ENCODE assay signal across 1 cellular context in the genomic region with DNA sequence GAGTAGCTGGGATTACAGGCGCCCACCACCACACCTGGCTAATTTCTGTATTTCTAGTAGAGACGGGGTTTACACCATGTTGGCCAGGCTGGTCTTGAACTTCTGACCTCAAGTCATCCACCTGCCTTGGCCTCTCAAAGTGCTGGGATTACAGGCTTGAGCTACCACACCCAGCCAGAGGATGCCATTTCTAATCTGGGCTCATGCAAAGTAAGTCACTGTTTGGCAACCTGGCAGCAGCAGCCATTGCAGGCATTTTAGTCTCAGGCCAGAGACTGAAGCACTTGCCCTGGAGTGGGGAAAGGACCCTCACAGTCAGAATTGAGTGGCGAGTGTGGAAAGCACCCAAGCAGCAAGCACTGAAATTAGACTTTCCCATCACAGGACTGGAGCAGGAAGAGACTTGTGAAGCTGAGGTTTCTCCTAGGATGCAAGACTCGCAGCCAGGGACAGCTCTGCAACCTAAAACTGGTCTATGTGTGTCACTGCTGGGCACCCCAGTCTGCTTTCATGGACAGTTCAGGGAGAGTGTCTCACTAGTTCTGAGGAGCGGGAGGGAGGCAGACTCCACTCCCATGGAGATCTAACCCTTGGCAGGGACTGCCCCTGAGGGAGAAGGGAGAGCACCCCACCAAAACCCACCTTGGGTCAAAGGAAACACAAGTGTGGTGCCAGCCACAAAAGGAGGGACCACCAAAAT.
TF ChIP-seq lines count a peak whose summit lies in the region.

No MANE protein-coding gene starts in this region.

TF ChIP-seq in K562, 482 proteins besides CTCF, POLR2A, EP300 and RAD21 (continued from another document):
- TF ChIP-seq, protein P1, sequence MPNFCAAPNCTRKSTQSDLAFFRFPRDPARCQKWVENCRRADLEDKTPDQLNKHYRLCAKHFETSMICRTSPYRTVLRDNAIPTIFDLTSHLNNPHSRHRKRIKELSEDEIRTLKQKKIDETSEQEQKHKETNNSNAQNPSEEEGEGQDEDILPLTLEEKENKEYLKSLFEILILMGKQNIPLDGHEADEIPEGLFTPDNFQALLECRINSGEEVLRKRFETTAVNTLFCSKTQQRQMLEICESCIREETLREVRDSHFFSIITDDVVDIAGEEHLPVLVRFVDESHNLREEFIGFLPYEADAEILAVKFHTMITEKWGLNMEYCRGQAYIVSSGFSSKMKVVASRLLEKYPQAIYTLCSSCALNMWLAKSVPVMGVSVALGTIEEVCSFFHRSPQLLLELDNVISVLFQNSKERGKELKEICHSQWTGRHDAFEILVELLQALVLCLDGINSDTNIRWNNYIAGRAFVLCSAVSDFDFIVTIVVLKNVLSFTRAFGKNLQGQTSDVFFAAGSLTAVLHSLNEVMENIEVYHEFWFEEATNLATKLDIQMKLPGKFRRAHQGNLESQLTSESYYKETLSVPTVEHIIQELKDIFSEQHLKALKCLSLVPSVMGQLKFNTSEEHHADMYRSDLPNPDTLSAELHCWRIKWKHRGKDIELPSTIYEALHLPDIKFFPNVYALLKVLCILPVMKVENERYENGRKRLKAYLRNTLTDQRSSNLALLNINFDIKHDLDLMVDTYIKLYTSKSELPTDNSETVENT (CRISPR knock-in tag; IDR thresholded peaks at IDR 0.05) = no peak
- TF ChIP-seq SMARCB1 (IDR thresholded peaks at IDR 0.05; ENCODE audit: insufficient read length, low read depth) = no peak
- TF ChIP-seq ZNF644 (tag; IDR thresholded peaks at IDR 0.05; ENCODE audit: low read depth) = no peak
- TF ChIP-seq, protein P2, sequence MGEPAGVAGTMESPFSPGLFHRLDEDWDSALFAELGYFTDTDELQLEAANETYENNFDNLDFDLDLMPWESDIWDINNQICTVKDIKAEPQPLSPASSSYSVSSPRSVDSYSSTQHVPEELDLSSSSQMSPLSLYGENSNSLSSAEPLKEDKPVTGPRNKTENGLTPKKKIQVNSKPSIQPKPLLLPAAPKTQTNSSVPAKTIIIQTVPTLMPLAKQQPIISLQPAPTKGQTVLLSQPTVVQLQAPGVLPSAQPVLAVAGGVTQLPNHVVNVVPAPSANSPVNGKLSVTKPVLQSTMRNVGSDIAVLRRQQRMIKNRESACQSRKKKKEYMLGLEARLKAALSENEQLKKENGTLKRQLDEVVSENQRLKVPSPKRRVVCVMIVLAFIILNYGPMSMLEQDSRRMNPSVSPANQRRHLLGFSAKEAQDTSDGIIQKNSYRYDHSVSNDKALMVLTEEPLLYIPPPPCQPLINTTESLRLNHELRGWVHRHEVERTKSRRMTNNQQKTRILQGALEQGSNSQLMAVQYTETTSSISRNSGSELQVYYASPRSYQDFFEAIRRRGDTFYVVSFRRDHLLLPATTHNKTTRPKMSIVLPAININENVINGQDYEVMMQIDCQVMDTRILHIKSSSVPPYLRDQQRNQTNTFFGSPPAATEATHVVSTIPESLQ (CRISPR knock-in tag; IDR thresholded peaks at IDR 0.05) = no peak
- no peak for TF ChIP-seq EGR1 (conservative IDR thresholded peaks at IDR 0.05)
- TF ChIP-seq ZNF232 (CRISPR knock-in tag; IDR thresholded peaks at IDR 0.05) = no peak
- TF ChIP-seq POLR3G (IDR thresholded peaks at IDR 0.05; ENCODE audit: extremely low read depth, insufficient read length, insufficient replicate concordance) = no peak
- TF ChIP-seq ZBTB17 (CRISPR knock-in tag; IDR thresholded peaks at IDR 0.05) = no peak
TF ChIP-seq in K562: peak in this region for 0.
